ENCODE assay signal across 27 cellular contexts in the genomic region with DNA sequence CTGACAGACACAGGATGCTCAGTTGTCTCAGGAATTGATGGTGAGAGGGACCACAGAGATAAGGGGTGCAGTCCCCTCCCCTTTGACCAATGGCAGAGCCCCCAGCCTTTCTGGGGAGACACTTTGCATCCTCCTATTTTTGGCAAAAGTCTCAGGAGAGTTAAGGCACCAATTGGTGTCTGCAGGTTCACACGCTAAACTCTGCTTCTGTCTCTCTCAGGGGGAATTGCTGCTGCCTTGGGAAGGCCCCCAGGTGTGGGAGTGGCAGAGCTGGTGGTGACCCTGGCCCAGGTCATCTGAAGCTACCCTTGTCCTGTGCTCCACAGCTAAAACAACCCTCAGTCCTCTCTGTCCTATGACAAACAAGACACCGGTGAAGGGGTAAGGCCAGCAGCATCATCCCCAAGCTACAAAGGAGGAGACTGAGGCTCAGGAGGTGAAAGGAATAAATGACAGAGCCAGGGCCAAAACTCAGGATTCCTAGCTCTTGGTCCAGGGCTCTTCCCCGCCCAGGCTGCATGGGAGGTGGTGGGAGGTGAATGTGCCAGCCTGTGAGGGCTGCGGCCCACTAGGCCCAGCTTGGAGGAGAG. TPM values are rescaled to one million over a fixed set of nuclear protein-coding genes. Genes with fewer than 3 reads are reported as not detected.
DNase-seq lines count a peak whose midpoint lies in the region; ATAC-seq and TF ChIP-seq lines count a peak whose summit lies in the region.
"Had no signal": no experiment of that assay in that cellular context is flagged by ENCODE, and none has a peak within 500 bp of the region (broad histone marks: within the 10 kb centered on the region; RNA-seq: fewer than 3 reads in every experiment).

No MANE protein-coding gene starts in this region.

- no peak overlapping the region for H3K18ac ChIP-seq in IMR-90 (ENCODE audit: low read depth, low read length)

- H3K27ac Mint-ChIP-seq in activated CD8-positive, alpha-beta memory T cell treated with anti-CD3 and anti-CD28 coated beads, Interleukin-2, amount 10 ng/mL, durations not matched to agents 7 days and 5 days = no peak overlapping the region
- H3K27ac Mint-ChIP-seq in stimulated activated naive B cell treated with anti-CD40 and anti-IgM and Interleukin-4, amounts not matched to agents 10 μg/mL and 1 μg/mL and 100 μg/mL, for 72 hours = peak overlapping the region; percentile 10
- H3K27ac Mint-ChIP-seq in progenitor cell of endocrine pancreas = no peak overlapping the region
- H3K27ac Mint-ChIP-seq: B cell; CD8-positive, alpha-beta T cell had no signal

- no peak overlapping the region for H3K56ac ChIP-seq in IMR-90 (ENCODE audit: extremely low read depth, insufficient read depth, low read length)

- no peak overlapping the region for H3K4me3 Mint-ChIP-seq in activated CD8-positive, alpha-beta memory T cell treated with anti-CD3 and anti-CD28 coated beads, Interleukin-2, amount 10 ng/mL, durations not matched to agents 7 days and 5 days
- no peak overlapping the region for H3K4me3 Mint-ChIP-seq in stimulated activated naive B cell treated with anti-CD40 and anti-IgM and Interleukin-4, amounts not matched to agents 10 μg/mL and 1 μg/mL and 100 μg/mL, for 72 hours
- no peak overlapping the region for H3K4me3 Mint-ChIP-seq in progenitor cell of endocrine pancreas (ENCODE audit: low read depth)
- H3K4me3 Mint-ChIP-seq: B cell; CD8-positive, alpha-beta T cell had no signal

- peaks cover 36% of the 10 kb centered on the region for H3K27me3 ChIP-seq in IMR-90 (ENCODE audit: control insufficient read depth, insufficient read depth, low read length)

- intact Hi-C loops in IMR-90 (cut with micrococcal nuclease) = no loop called here

- no CpG with 5 or more reads among the region's 4 CpGs for WGBS in IMR-90 (ENCODE audit: extremely low coverage in 2 of 2, insufficient read length in 1 of 2), 2 experiments

- no peaks in the 10 kb centered on the region; the same call in none of the 2 replicates for H4K20me1 ChIP-seq in IMR-90 (ENCODE audit: insufficient read depth, low read length)

- POLR2A ChIA-PET in IMR-90 (lab: Charles Lee; ENCODE audit: unreplicated experiment) = no interaction called here

- no peak overlapping the region for H2BK15ac ChIP-seq in IMR-90 (ENCODE audit: low read depth, low read length)

- H3K9me3 Mint-ChIP-seq in activated CD8-positive, alpha-beta memory T cell treated with anti-CD3 and anti-CD28 coated beads, Interleukin-2, amount 10 ng/mL, durations not matched to agents 7 days and 5 days (ENCODE audit: low read depth) = no peaks in the 10 kb centered on the region
- no peaks in the 10 kb centered on the region for H3K9me3 Mint-ChIP-seq in stimulated activated naive B cell treated with anti-CD40 and anti-IgM and Interleukin-4, amounts not matched to agents 10 μg/mL and 1 μg/mL and 100 μg/mL, for 72 hours
- H3K9me3 Mint-ChIP-seq in progenitor cell of endocrine pancreas (ENCODE audit: low read depth) = no peaks in the 10 kb centered on the region
- H3K9me3 Mint-ChIP-seq: CD8-positive, alpha-beta T cell had no signal

- no peak for TF ChIP-seq POLR2A in IMR-90 (IDR thresholded peaks at IDR 0.05; ENCODE audit: low read depth, low read length)

- no TSS peak for BruUV-seq in IMR-90 (replicated peaks; lab: Mats Ljungman, UMichigan)

- H2BK5ac ChIP-seq in IMR-90 (ENCODE audit: low read depth, low read length, poor library complexity, severe bottlenecking) = no peak overlapping the region

- TF ChIP-seq RAD21 in IMR-90 (IDR thresholded peaks at IDR 0.05; ENCODE audit: low read length) = no peak

- no peak overlapping the region for H3K27ac ChIP-seq in IMR-90 (ENCODE audit: insufficient read depth, low read length)
- H3K27ac ChIP-seq: 22Rv1, C4-2B, RWPE1 had no signal

- no peak overlapping the region for H3K9ac ChIP-seq in IMR-90 (ENCODE audit: low read depth, low read length)

- CTCF ChIA-PET in activated CD8-positive, alpha-beta memory T cell treated with anti-CD3 and anti-CD28 coated beads, Interleukin-2, amount 10 ng/mL, durations not matched to agents 7 days and 5 days (lab: Charles Lee) = interaction anchor here (0.5 to 4.3 kb wide), 21 partner anchors 8 to 1625 kb away, joined by 3 to 21 read pairs (median 4); partner anchors contain the start of genes LRRC46, MRPL10 and TBX21
- CTCF ChIA-PET in IMR-90 (lab: Yijun Ruan, JAX) = interaction anchor here (0.6 to 0.9 kb wide), 2 partner anchors 49 to 104 kb away, joined by 3 to 4 read pairs; no protein-coding TSS in a partner anchor

- in situ Hi-C loops in IMR-90 (cut with MboI; ENCODE audit: low sequenced_read_pairs) = no loop called here

- H3K4me1 Mint-ChIP-seq in activated CD8-positive, alpha-beta memory T cell treated with anti-CD3 and anti-CD28 coated beads, Interleukin-2, amount 10 ng/mL, durations not matched to agents 7 days and 5 days = no peaks in the 10 kb centered on the region
- peaks cover 0 to 3% of the 10 kb centered on the region in 2 donors for H3K4me1 Mint-ChIP-seq in stimulated activated naive B cell treated with anti-CD40 and anti-IgM and Interleukin-4, amounts not matched to agents 10 μg/mL and 1 μg/mL and 100 μg/mL, for 72 hours
- no peaks in the 10 kb centered on the region for H3K4me1 Mint-ChIP-seq in progenitor cell of endocrine pancreas (ENCODE audit: low read depth)

- peaks cover 11% of the 10 kb centered on the region for H3K27me3 Mint-ChIP-seq in activated CD8-positive, alpha-beta memory T cell treated with anti-CD3 and anti-CD28 coated beads, Interleukin-2, amount 10 ng/mL, durations not matched to agents 7 days and 5 days
- peaks cover 6 to 7% of the 10 kb centered on the region in 2 donors for H3K27me3 Mint-ChIP-seq in stimulated activated naive B cell treated with anti-CD40 and anti-IgM and Interleukin-4, amounts not matched to agents 10 μg/mL and 1 μg/mL and 100 μg/mL, for 72 hours
- H3K27me3 Mint-ChIP-seq in progenitor cell of endocrine pancreas = peaks cover 50% of the 10 kb centered on the region

- no peaks in the 10 kb centered on the region for H3K79me1 ChIP-seq in IMR-90 (ENCODE audit: low read depth in 1 of 2, low read length in 2 of 2)

- H4K91ac ChIP-seq in IMR-90 (ENCODE audit: insufficient read depth, low read depth, low read length) = no peak overlapping the region

- H3K36me3 ChIP-seq in IMR-90 (ENCODE audit: control insufficient read depth, insufficient read depth, low read length) = no peaks in the 10 kb centered on the region

- no peak overlapping the region for H3K14ac ChIP-seq in IMR-90 (replicated peaks; ENCODE audit: low read depth, low read length)

- no peak overlapping the region for H3K4me3 ChIP-seq in IMR-90 (ENCODE audit: insufficient read depth, low read depth, low read length)

- no peak for ATAC-seq in activated CD8-positive, alpha-beta memory T cell treated with anti-CD3 and anti-CD28 coated beads, Interleukin-2, amount 10 ng/mL, durations not matched to agents 7 days and 5 days
- no peak for ATAC-seq in IMR-90 (ENCODE audit: low read depth)
- no peak for ATAC-seq in stimulated activated naive B cell treated with anti-CD40 and anti-IgM and Interleukin-4, amounts not matched to agents 10 μg/mL and 1 μg/mL and 100 μg/mL, for 72 hours (replicated peaks)
- ATAC-seq in HG02798 (IDR thresholded peaks at IDR 0.05; ENCODE audit: poor library complexity, unreplicated experiment) = no peak
- ATAC-seq: CD8-positive, alpha-beta T cell had no signal

- no peaks in the 10 kb centered on the region for H3K9me3 ChIP-seq in IMR-90 (ENCODE audit: control insufficient read depth, insufficient read depth, low read length)
- H3K9me3 ChIP-seq: Caco-2 had no signal

- peak overlapping the region; percentile 72 for H2AK9ac ChIP-seq in IMR-90 (replicated peaks; ENCODE audit: low read depth, low read length, poor library complexity)

- no peak overlapping the region for H2BK20ac ChIP-seq in IMR-90 (ENCODE audit: low read depth, low read length)

- no peak overlapping the region for H3K4me2 ChIP-seq in IMR-90 (ENCODE audit: low read depth, low read length)

- H3K4ac ChIP-seq in IMR-90 (ENCODE audit: low read depth, low read length) = no peak overlapping the region

- TF ChIP-seq CTCF in IMR-90 (conservative IDR thresholded peaks at IDR 0.05; ENCODE audit: low read depth, low read length) (no peak), progenitor cell of endocrine pancreas (IDR thresholded peaks at IDR 0.05; ENCODE audit: unreplicated experiment) (no peak)

- DNase-seq in activated CD8-positive, alpha-beta memory T cell treated with anti-CD3 and anti-CD28 coated beads for 24 hours = peak; percentile 50
- no peak for DNase-seq in activated CD8-positive, alpha-beta memory T cell treated with anti-CD3 and anti-CD28 coated beads, Interleukin-2, amount 10 ng/mL, durations not matched to agents 7 days and 5 days
- DNase-seq in IMR-90 (no peak), ecto neural progenitor cell (ENCODE audit: low spot score) (peak; percentile 43), NCI-H1092 treated with DMSO at 0.1 percent for 48 hours (lab: John Stamatoyannopoulos, UW) (no peak), progenitor cell of endocrine pancreas (ENCODE audit: low spot score, unreplicated experiment) (no peak)
- no peak for DNase-seq in stimulated activated naive B cell treated with anti-CD40 and anti-IgM and Interleukin-4, amounts not matched to agents 10 μg/mL and 1 μg/mL and 100 μg/mL, for 72 hours
- DNase-seq: DMS 273 treated with DMSO at 0.1 percent for 48 hours, DMS79, EL, GDM1, MV-4-11, NCI-H1105 treated with DMSO at 0.1 percent for 48 hours, NCI-H146, NCI-H1930, NCI-H2107, NCI-H446 treated with DMSO at 0.1 percent for 48 hours, NCI-H526, SHP77 treated with DMSO at 0.1 percent for 48 hours had no signal

- no peaks in the 10 kb centered on the region for H3K9me1 ChIP-seq in IMR-90 (ENCODE audit: insufficient read depth, low read length)

- H3K4me1 ChIP-seq in IMR-90 (ENCODE audit: control insufficient read depth, insufficient read depth, low read length) = no peaks in the 10 kb centered on the region
- H3K4me1 ChIP-seq: Caco-2 had no signal

- H2BK120ac ChIP-seq in IMR-90 (ENCODE audit: low read depth, low read length) = no peak overlapping the region

- H2AFZ ChIP-seq in IMR-90 (replicated peaks; ENCODE audit: low read length, poor library complexity) = no peak overlapping the region

- H2AK5ac ChIP-seq in IMR-90 (ENCODE audit: low read depth, low read length) = no peak overlapping the region

- H3K36me3 Mint-ChIP-seq in activated CD8-positive, alpha-beta memory T cell treated with anti-CD3 and anti-CD28 coated beads, Interleukin-2, amount 10 ng/mL, durations not matched to agents 7 days and 5 days = no peaks in the 10 kb centered on the region
- H3K36me3 Mint-ChIP-seq in stimulated activated naive B cell treated with anti-CD40 and anti-IgM and Interleukin-4, amounts not matched to agents 10 μg/mL and 1 μg/mL and 100 μg/mL, for 72 hours = peaks cover under 1 to 2% of the 10 kb centered on the region in 2 donors
- no peaks in the 10 kb centered on the region for H3K36me3 Mint-ChIP-seq in progenitor cell of endocrine pancreas (ENCODE audit: insufficient read depth)

- dilution Hi-C loops in IMR-90 (cut with HindIII; ENCODE audit: low sequenced_read_pairs, unreplicated experiment) = no loop called here

- no peak overlapping the region for H4K5ac ChIP-seq in IMR-90 (ENCODE audit: low read depth, low read length)

- H3K23ac ChIP-seq in IMR-90 (ENCODE audit: low read depth, low read length) = no peak overlapping the region

- H4K8ac ChIP-seq in IMR-90 (ENCODE audit: low read depth in 2 of 2, low read length in 2 of 2) = no peak overlapping the region

RNA-seq across cellular contexts. Expression of gene OSBPL7, which starts 20.3 kb away (rescaled TPM):
- total RNA-seq in activated CD8-positive, alpha-beta memory T cell treated with anti-CD3 and anti-CD28 coated beads, Interleukin-2, amount 10 ng/mL, durations not matched to agents 7 days and 5 days = 10 to 100 TPM; 30.3 to 47.8 TPM
- total RNA-seq in IMR-90 (2012; rRNA removed) (4.7 and 5.2 TPM in 2 replicates), progenitor cell of endocrine pancreas (20.5 and 26.2 TPM in 2 replicates)
- 14.5 and 16.3 TPM in 2 replicates for polyA plus RNA-seq in IMR-90 (2012; rRNA removed)
- 5.8 and 9.8 TPM in 2 replicates for polyA plus RNA-seq in IMR-90 (2012; cell fraction: cytosol; rRNA removed)
- 73.8 and 152 TPM in 2 replicates for polyA plus RNA-seq in IMR-90 (2012; cell fraction: nucleus; rRNA removed; ENCODE audit: low replicate concordance)

RNA-seq across cellular contexts. Expression of gene MRPL10, which starts 30.1 kb away (rescaled TPM):
- 10 to 100 TPM; 54.4 to 64.9 TPM for total RNA-seq in activated CD8-positive, alpha-beta memory T cell treated with anti-CD3 and anti-CD28 coated beads, Interleukin-2, amount 10 ng/mL, durations not matched to agents 7 days and 5 days
- total RNA-seq in IMR-90 (2012; rRNA removed) (28.1 and 32.3 TPM in 2 replicates), progenitor cell of endocrine pancreas (41.1 and 44.1 TPM in 2 replicates)
- polyA plus RNA-seq in IMR-90 (2012; rRNA removed) = 57.7 and 61.8 TPM in 2 replicates
- 31.1 and 78.7 TPM in 2 replicates for polyA plus RNA-seq in IMR-90 (2012; cell fraction: cytosol; rRNA removed)
- polyA plus RNA-seq in IMR-90 (2012; cell fraction: nucleus; rRNA removed; ENCODE audit: low replicate concordance) = 33.3 and 43.6 TPM in 2 replicates

RNA-seq across cellular contexts. Expression of gene LRRC46, which starts 30.2 kb away (rescaled TPM):
- total RNA-seq in activated CD8-positive, alpha-beta memory T cell treated with anti-CD3 and anti-CD28 coated beads, Interleukin-2, amount 10 ng/mL, durations not matched to agents 7 days and 5 days = under 1 TPM; 0.14 to 0.44 TPM
- total RNA-seq in IMR-90 (2012; rRNA removed) (not detected in 2 replicates), progenitor cell of endocrine pancreas (1.3 and 1.7 TPM in 2 replicates)
- 0.77 and 0.80 TPM in 2 replicates for polyA plus RNA-seq in IMR-90 (2012; rRNA removed)
- 0.26 and 0.52 TPM in 2 replicates for polyA plus RNA-seq in IMR-90 (2012; cell fraction: cytosol; rRNA removed)
- 1.4 and 1.7 TPM in 2 replicates for polyA plus RNA-seq in IMR-90 (2012; cell fraction: nucleus; rRNA removed; ENCODE audit: low replicate concordance)

RNA-seq across cellular contexts. Expression of gene SCRN2, which starts 39.8 kb away (rescaled TPM):
- total RNA-seq in activated CD8-positive, alpha-beta memory T cell treated with anti-CD3 and anti-CD28 coated beads, Interleukin-2, amount 10 ng/mL, durations not matched to agents 7 days and 5 days = 10 to 100 TPM; 28.1 to 33.8 TPM
- 14.7 and 17.2 TPM in 2 replicates for total RNA-seq in IMR-90 (2012; rRNA removed)
- polyA plus RNA-seq in IMR-90 (2012; rRNA removed) = 27.6 and 31.0 TPM in 2 replicates
- polyA plus RNA-seq in IMR-90 (2012; cell fraction: cytosol; rRNA removed) = 16.3 and 34.7 TPM in 2 replicates
- polyA plus RNA-seq in IMR-90 (2012; cell fraction: nucleus; rRNA removed; ENCODE audit: low replicate concordance) = 122 and 248 TPM in 2 replicates
- 58.6 and 59.0 TPM in 2 replicates for total RNA-seq in progenitor cell of endocrine pancreas

RNA-seq across cellular contexts. Expression of gene SP6, which starts 49.7 kb away (rescaled TPM):
- under 1 TPM in 1 of 2 experiments, not detected in 1; 0.12 TPM for total RNA-seq in activated CD8-positive, alpha-beta memory T cell treated with anti-CD3 and anti-CD28 coated beads, Interleukin-2, amount 10 ng/mL, durations not matched to agents 7 days and 5 days
- total RNA-seq in IMR-90 (2012; rRNA removed) (under 0.01 TPM in 2 replicates), progenitor cell of endocrine pancreas (0.74 and 1.1 TPM in 2 replicates)
- 0.31 and 0.32 TPM in 2 replicates for polyA plus RNA-seq in IMR-90 (2012; rRNA removed)
- polyA plus RNA-seq in IMR-90 (2012; cell fraction: cytosol; rRNA removed) = 0.14 and 0.24 TPM in 2 replicates
- polyA plus RNA-seq in IMR-90 (2012; cell fraction: nucleus; rRNA removed; ENCODE audit: low replicate concordance) = 0.34 and 0.51 TPM in 2 replicates
- total RNA-seq: B cell, LHCN-M2 had no signal

Comparison
In these comparisons a context has a peak if more than half of its experiments do, and no peak if none do; other contexts are left out.
1. DNase-seq: peak in activated CD8-positive, alpha-beta memory T cell treated with anti-CD3 and anti-CD28 coated beads for 24 hours (single experiment) and ecto neural progenitor cell (single experiment); none in activated CD8-positive, alpha-beta memory T cell treated with anti-CD3 and anti-CD28 coated beads, Interleukin-2, amount 10 ng/mL, durations not matched to agents 7 days and 5 days (single experiment), IMR-90 (single experiment), stimulated activated naive B cell treated with anti-CD40 and anti-IgM and Interleukin-4, amounts not matched to agents 10 μg/mL and 1 μg/mL and 100 μg/mL, for 72 hours (single experiment), NCI-H1092 treated with DMSO at 0.1 percent for 48 hours (single experiment) and progenitor cell of endocrine pancreas (single experiment).